33 cellular contexts compared by ENCODE assay signal in the genomic region with DNA sequence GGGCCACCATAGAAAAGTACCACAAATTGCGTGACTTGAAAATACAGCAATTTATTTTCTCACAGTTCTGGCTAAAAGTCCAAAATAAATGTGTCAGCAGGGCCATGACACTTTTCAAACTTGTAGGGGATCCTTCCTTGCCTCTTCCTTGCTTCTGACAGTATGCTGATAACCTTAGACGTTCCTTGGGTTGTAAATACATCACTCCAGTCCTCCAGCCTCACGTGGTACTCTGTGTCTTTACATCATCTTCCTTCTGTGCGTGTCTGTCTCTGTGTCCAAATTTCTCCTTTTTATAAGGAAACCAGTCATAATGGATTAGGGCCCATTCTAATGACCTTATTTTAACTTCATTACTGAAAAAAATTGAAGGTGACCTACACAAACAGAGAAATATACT. TPM values are rescaled to one million over a fixed set of nuclear protein-coding genes. Genes with fewer than 3 reads are reported as not detected.
"Had no signal": no experiment of that assay in that cellular context is flagged by ENCODE, and none has a peak within 500 bp of the region (broad histone marks: within the 10 kb centered on the region; RNA-seq: fewer than 3 reads in every experiment).

No MANE protein-coding gene starts in this region.

- H3K4me3 ChIP-seq: dorsolateral prefrontal cortex, gastrocnemius medialis, lung, mucosa of descending colon, neural progenitor cell, right atrium auricular region, skin epidermis, spleen, suprapubic skin, transverse colon, vagina had no signal

- FAIRE-seq: colon, kidney had no signal

- DNase-seq: dorsolateral prefrontal cortex; effector CD4-positive, alpha-beta T cell; endodermal cell; foreskin fibroblast; gastrocnemius medialis; head of caudate nucleus; kidney; mesenchymal stem cell; mucosa of descending colon; naive B cell; spleen; stimulated activated CD4-positive, alpha-beta T cell treated with anti-CD3 and anti-CD28 coated beads, Interleukin-4, amount 100 ng/mL, for 4 hours; stimulated activated naive CD8-positive, alpha-beta T cell treated with anti-CD3 and anti-CD28 coated beads, Interleukin-15, amount 100 ng/mL, for 72 hours; transverse colon had no signal

- H3K9ac ChIP-seq: neural progenitor cell, parathyroid adenoma had no signal

- H2AFZ ChIP-seq: neural progenitor cell, parathyroid adenoma had no signal

- H3K27ac Mint-ChIP-seq: endodermal cell; mesothelial cell of epicardium; neural progenitor cell; progenitor cell of endocrine pancreas; stimulated activated memory B cell treated with anti-CD40 and anti-IgM and Interleukin-4, amounts not matched to agents 10 μg/mL and 1 μg/mL and 100 μg/mL, for 72 hours; stimulated activated naive CD8-positive, alpha-beta T cell treated with anti-CD3 and anti-CD28 coated beads, Interleukin-15, amount 100 ng/mL, for 72 hours had no signal

- H3K36me3 ChIP-seq: gastrocnemius medialis, neural progenitor cell, right atrium auricular region, suprapubic skin, transverse colon, vagina had no signal

- H3K9me3 Mint-ChIP-seq: endodermal cell; naive B cell; natural killer cell treated with Interleukin-12 subunit alpha and Interleukin-12 subunit beta and Interleukin-15 and Interleukin-18, amount 100 ng/mL, for 72 hours; stimulated activated memory B cell treated with anti-CD40 and anti-IgM and Interleukin-4, amounts not matched to agents 10 μg/mL and 1 μg/mL and 100 μg/mL, for 72 hours; stimulated activated naive CD8-positive, alpha-beta T cell treated with anti-CD3 and anti-CD28 coated beads, Interleukin-15, amount 100 ng/mL, for 72 hours had no signal

- H3K4me3 Mint-ChIP-seq: endodermal cell; mesothelial cell of epicardium; naive B cell; natural killer cell treated with Interleukin-12 subunit alpha and Interleukin-12 subunit beta and Interleukin-15 and Interleukin-18, amount 100 ng/mL, for 72 hours; neural progenitor cell; stimulated activated memory B cell treated with anti-CD40 and anti-IgM and Interleukin-4, amounts not matched to agents 10 μg/mL and 1 μg/mL and 100 μg/mL, for 72 hours; stimulated activated naive CD8-positive, alpha-beta T cell treated with anti-CD3 and anti-CD28 coated beads, Interleukin-15, amount 100 ng/mL, for 72 hours had no signal

- H3K27me3 ChIP-seq: dorsolateral prefrontal cortex, gastrocnemius medialis, neural progenitor cell, right atrium auricular region, spleen, suprapubic skin, transverse colon, vagina had no signal

- H3K27ac ChIP-seq: dorsolateral prefrontal cortex, epithelial cell of prostate, gastrocnemius medialis, neural progenitor cell, parathyroid adenoma, right atrium auricular region, skin epidermis, spleen, suprapubic skin, transverse colon, vagina had no signal

- H3K9me3 ChIP-seq: gastrocnemius medialis, mucosa of descending colon, right atrium auricular region, spleen, suprapubic skin, transverse colon, vagina had no signal

- H3K4me2 ChIP-seq: neural progenitor cell had no signal

- H3K27me3 Mint-ChIP-seq: naive B cell; natural killer cell treated with Interleukin-12 subunit alpha and Interleukin-12 subunit beta and Interleukin-15 and Interleukin-18, amount 100 ng/mL, for 72 hours; progenitor cell of endocrine pancreas; stimulated activated memory B cell treated with anti-CD40 and anti-IgM and Interleukin-4, amounts not matched to agents 10 μg/mL and 1 μg/mL and 100 μg/mL, for 72 hours; stimulated activated naive CD8-positive, alpha-beta T cell treated with anti-CD3 and anti-CD28 coated beads, Interleukin-15, amount 100 ng/mL, for 72 hours had no signal

- ATAC-seq: esophagus mucosa; gastrocnemius medialis; left lobe of liver; mucosa of descending colon; natural killer cell treated with Interleukin-12 subunit alpha and Interleukin-12 subunit beta and Interleukin-15 and Interleukin-18, amount 100 ng/mL, for 72 hours; stimulated activated memory B cell treated with anti-CD40 and anti-IgM and Interleukin-4, amounts not matched to agents 10 μg/mL and 1 μg/mL and 100 μg/mL, for 72 hours; stimulated activated naive CD8-positive, alpha-beta T cell treated with anti-CD3 and anti-CD28 coated beads, Interleukin-15, amount 100 ng/mL, for 72 hours had no signal

RNA-seq across cellular contexts. Expression of a gene that starts 19.0 kb away (rescaled TPM):
- total RNA-seq: endodermal cell; esophagus mucosa; glomerular endothelial cell; kidney; left lobe of liver; lung; mesothelial cell of epicardium; mucosa of descending colon; natural killer cell treated with Interleukin-12 subunit alpha and Interleukin-12 subunit beta and Interleukin-15 and Interleukin-18, amount 100 ng/mL, for 72 hours; osteoblast; progenitor cell of endocrine pancreas; spleen; suprapubic skin; transverse colon; ureter; vagina had no signal
- polyA plus RNA-seq: liver, lung, spleen had no signal
